ENCODE assay signal across 20 cellular contexts in genomic region chr11:85875505-85875904, GRCh38. TPM values are rescaled to one million over a fixed set of nuclear protein-coding genes. Genes with fewer than 3 reads are reported as not detected.
A peak's percentile ranks its signal among the peaks of the same experiment; 100 is the strongest.
DNase-seq lines count a peak whose midpoint lies in the region; ATAC-seq and TF ChIP-seq lines count a peak whose summit lies in the region.
"Had no signal": no experiment of that assay in that cellular context is flagged by ENCODE, and none has a peak within 500 bp of the region (broad histone marks: within the 10 kb centered on the region; RNA-seq: fewer than 3 reads in every experiment).

No MANE protein-coding gene starts in this region.

- TF ChIP-seq CTCF in Panc1 (IDR thresholded peaks at IDR 0.05) (no peak), testis (IDR thresholded peaks at IDR 0.05) (no peak)

- H3K4me1 ChIP-seq in Panc1 (ENCODE audit: control insufficient read depth, insufficient read depth, low read length) (no peaks in the 10 kb centered on the region), testis (no peaks in the 10 kb centered on the region)

- H3K27me3 ChIP-seq in Panc1 (ENCODE audit: control insufficient read depth, insufficient read depth, low read length) (no peaks in the 10 kb centered on the region), testis (no peaks in the 10 kb centered on the region)

- in situ Hi-C loops in Panc1 (cut with HindIII; ENCODE audit: low pct_unique_long_range_greater_than_20kb, low sequenced_read_pairs) = no loop called here

- POLR2A ChIA-PET in Panc1 (lab: Charles Lee) = no interaction called here

- no peak for DNase-seq in stimulated activated naive CD8-positive, alpha-beta T cell treated with anti-CD3 and anti-CD28 coated beads, Interleukin-15, Interleukin-2, amounts not matched to agents 100 U/mL and 50 U/mL, for 24 hours
- DNase-seq in Panc1 (ENCODE audit: low read depth, low spot score) = peak; percentile 65
- peak; percentile 43 for DNase-seq in fibroblast of gingiva (ENCODE audit: low read depth)
- DNase-seq in stromal cell of bone marrow (ENCODE audit: low read depth) = peak; percentile 19
- DNase-seq in UCSD-AML1 (lab: John Stamatoyannopoulos, UW; ENCODE audit: unreplicated experiment) = no peak
- DNase-seq in testis = no peak
- DNase-seq: activated CD4-positive, alpha-beta memory T cell treated with anti-CD3 and anti-CD28 coated beads for 36 hours; Caco-2; immature natural killer cell; NCI-H2029; NCI-H526 treated with DMSO at 0.1 percent for 48 hours; stimulated activated CD4-positive, alpha-beta T cell treated with anti-CD3 and anti-CD28 coated beads, Interleukin-1b, Interleukin-23, amount 100 ng/mL, for 48 hours had no signal

- H3K4me3 ChIP-seq in Panc1 (ENCODE audit: low read depth in 2 of 2, low read length in 2 of 2) (no peak overlapping the region), testis (no peak overlapping the region)

- no peaks in the 10 kb centered on the region for H3K9me3 Mint-ChIP-seq in stimulated activated naive CD8-positive, alpha-beta T cell treated with anti-CD3 and anti-CD28 coated beads, Interleukin-15, Interleukin-2, amounts not matched to agents 100 ng/mL and 50 ng/mL, for 24 hours
- H3K9me3 Mint-ChIP-seq: activated CD4-positive, alpha-beta memory T cell treated with anti-CD3 and anti-CD28 coated beads for 36 hours; immature natural killer cell; natural killer cell treated with Interleukin-12 subunit alpha and Interleukin-12 subunit beta and Interleukin-15 and Interleukin-18, amount 100 ng/mL, for 72 hours had no signal

- no peak overlapping the region for H3K27ac ChIP-seq in Panc1 (ENCODE audit: low read length)
- H3K27ac ChIP-seq in testis = no peak overlapping the region

- WGBS in testis, 2 donors = 37 to 49% methylated on average over 1 of the region's 1 CpG

- no peaks in the 10 kb centered on the region for H3K36me3 Mint-ChIP-seq in stimulated activated naive CD8-positive, alpha-beta T cell treated with anti-CD3 and anti-CD28 coated beads, Interleukin-15, Interleukin-2, amounts not matched to agents 100 ng/mL and 50 ng/mL, for 24 hours (ENCODE audit: low read depth)
- H3K36me3 Mint-ChIP-seq: activated CD4-positive, alpha-beta memory T cell treated with anti-CD3 and anti-CD28 coated beads for 36 hours; immature natural killer cell; natural killer cell treated with Interleukin-12 subunit alpha and Interleukin-12 subunit beta and Interleukin-15 and Interleukin-18, amount 100 ng/mL, for 72 hours had no signal

- no peak for ATAC-seq in stimulated activated naive CD8-positive, alpha-beta T cell treated with anti-CD3 and anti-CD28 coated beads, Interleukin-15, Interleukin-2, amounts not matched to agents 100 U/mL and 50 U/mL, for 24 hours
- ATAC-seq in Panc1 = peak; percentile 43; the same call in 1 of the 2 replicates
- no peak for ATAC-seq in HG02938 (IDR thresholded peaks at IDR 0.05; ENCODE audit: unreplicated experiment)
- ATAC-seq: natural killer cell treated with Interleukin-12 subunit alpha and Interleukin-12 subunit beta and Interleukin-15 and Interleukin-18, amount 100 ng/mL, for 72 hours had no signal

- CTCF ChIA-PET in Panc1 (lab: Charles Lee) = no interaction called here

- peak overlapping the region; percentile 76 for H3K27ac Mint-ChIP-seq in stimulated activated naive CD8-positive, alpha-beta T cell treated with anti-CD3 and anti-CD28 coated beads, Interleukin-15, Interleukin-2, amounts not matched to agents 100 ng/mL and 50 ng/mL, for 24 hours
- H3K27ac Mint-ChIP-seq: activated CD4-positive, alpha-beta memory T cell treated with anti-CD3 and anti-CD28 coated beads for 36 hours; immature natural killer cell; natural killer cell treated with Interleukin-12 subunit alpha and Interleukin-12 subunit beta and Interleukin-15 and Interleukin-18, amount 100 ng/mL, for 72 hours had no signal

- peaks cover 23% of the 10 kb centered on the region for H3K4me1 Mint-ChIP-seq in stimulated activated naive CD8-positive, alpha-beta T cell treated with anti-CD3 and anti-CD28 coated beads, Interleukin-15, Interleukin-2, amounts not matched to agents 100 ng/mL and 50 ng/mL, for 24 hours (ENCODE audit: low read depth)
- H3K4me1 Mint-ChIP-seq: immature natural killer cell had no signal

- H3K27me3 Mint-ChIP-seq in stimulated activated naive CD8-positive, alpha-beta T cell treated with anti-CD3 and anti-CD28 coated beads, Interleukin-15, Interleukin-2, amounts not matched to agents 100 ng/mL and 50 ng/mL, for 24 hours = peaks cover 8% of the 10 kb centered on the region

- no peak overlapping the region for H3K4me3 Mint-ChIP-seq in stimulated activated naive CD8-positive, alpha-beta T cell treated with anti-CD3 and anti-CD28 coated beads, Interleukin-15, Interleukin-2, amounts not matched to agents 100 ng/mL and 50 ng/mL, for 24 hours
- H3K4me3 Mint-ChIP-seq: activated CD4-positive, alpha-beta memory T cell treated with anti-CD3 and anti-CD28 coated beads for 36 hours; immature natural killer cell; natural killer cell treated with Interleukin-12 subunit alpha and Interleukin-12 subunit beta and Interleukin-15 and Interleukin-18, amount 100 ng/mL, for 72 hours had no signal

- intact Hi-C loops in Panc1 (cut with micrococcal nuclease; ENCODE audit: unreplicated experiment) = no loop called here
- intact Hi-C loops in testis (cut with DNase I; ENCODE audit: low total_unique reads) = no loop called here

- H3K36me3 ChIP-seq in Panc1 (ENCODE audit: control insufficient read depth, insufficient read depth, low read length) (no peaks in the 10 kb centered on the region), testis (ENCODE audit: low read depth, missing control alignments) (no peaks in the 10 kb centered on the region)

- H3K9me3 ChIP-seq in Panc1 (ENCODE audit: control insufficient read depth, insufficient read depth, low read depth, low read length) (no peaks in the 10 kb centered on the region), testis (no peaks in the 10 kb centered on the region)
- H3K9me3 ChIP-seq: Caco-2 had no signal

- BruUV-seq in Panc1 (replicated peaks; lab: Mats Ljungman, UMichigan) = no TSS peak

- TF ChIP-seq POLR2A in testis (IDR thresholded peaks at IDR 0.05) = no peak

RNA-seq across cellular contexts. Expression of gene CCDC83, which starts 20.3 kb away (rescaled TPM):
- total RNA-seq in Panc1 (2021; ENCODE audit: unreplicated experiment) (not detected), testis (10 to 100 TPM; 10.2 to 22.6 TPM)
- not detected for polyA plus RNA-seq in Panc1 (2012; ENCODE audit: insufficient read length)
- 29.6 TPM for polyA plus RNA-seq in testis (ENCODE audit: insufficient read depth, low read depth, low replicate concordance)
- total RNA-seq: activated CD4-positive, alpha-beta memory T cell treated with anti-CD3 and anti-CD28 coated beads for 36 hours; Caco-2; cerebellum; natural killer cell treated with Interleukin-12 subunit alpha and Interleukin-12 subunit beta and Interleukin-15 and Interleukin-18, amount 100 ng/mL, for 72 hours; OCI-LY7; renal cortical epithelial cell had no signal
- polyA plus RNA-seq: adipose tissue, AG04450, immature natural killer cell had no signal

Comparison
In these comparisons a context has a peak if more than half of its experiments do, and no peak if none do; other contexts are left out.
1. DNase-seq: peak in Panc1 (single experiment), fibroblast of gingiva (single experiment) and stromal cell of bone marrow (single experiment); none in stimulated activated naive CD8-positive, alpha-beta T cell treated with anti-CD3 and anti-CD28 coated beads, Interleukin-15, Interleukin-2, amounts not matched to agents 100 U/mL and 50 U/mL, for 24 hours (single experiment), UCSD-AML1 (single experiment) and testis (single experiment).
2. RNA of gene CCDC83, which starts 20.3 kb away (total RNA-seq): 10.2 to 22.6 TPM in testis; not detected in Panc1 (single experiment); every median in the first group is over 10 times any median in the second.